In the genomic region with DNA sequence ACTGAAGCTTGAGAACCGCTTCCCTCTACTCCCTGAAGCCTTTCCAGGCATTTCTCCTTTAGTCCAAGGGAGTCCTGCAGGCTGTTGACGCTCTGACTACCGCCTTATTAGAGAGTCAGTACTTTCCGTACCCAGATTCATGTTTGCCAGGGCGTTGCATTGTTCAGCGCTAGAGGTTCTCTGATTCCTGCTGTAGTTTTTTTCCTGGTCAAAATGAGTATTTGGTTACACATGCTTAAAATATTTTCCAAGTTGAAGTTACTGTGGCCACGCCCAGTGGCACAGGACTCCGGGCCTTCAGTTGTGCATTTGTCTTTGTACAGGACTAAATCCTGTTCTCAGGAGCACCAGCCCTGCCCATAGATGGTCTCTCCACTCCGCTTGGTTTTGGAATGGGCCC, we compare ENCODE assay signal across 9 cellular contexts. TPM values are rescaled to one million over a fixed set of nuclear protein-coding genes. Genes with fewer than 3 reads are reported as not detected.
DNase-seq lines count a peak whose midpoint lies in the region; TF ChIP-seq lines count a peak whose summit lies in the region.
"Had no signal": no experiment of that assay in that cellular context is flagged by ENCODE, and none has a peak within 500 bp of the region (broad histone marks: within the 10 kb centered on the region; RNA-seq: fewer than 3 reads in every experiment).

No MANE protein-coding gene starts in this region.

- H3K27ac Mint-ChIP-seq in activated CD4-positive, alpha-beta memory T cell treated with anti-CD3 and anti-CD28 coated beads, Interleukin-2, amount 10 ng/mL, durations not matched to agents 7 days and 5 days, result no peak overlapping the region

- H3K4me3 ChIP-seq in astrocyte of the spinal cord (ENCODE audit: low read depth, low read length) (no peak overlapping the region), uterus (no peak overlapping the region)

- H3K4me1 Mint-ChIP-seq in activated CD4-positive, alpha-beta memory T cell treated with anti-CD3 and anti-CD28 coated beads, Interleukin-2, amount 10 ng/mL, durations not matched to agents 7 days and 5 days, result no peaks in the 10 kb centered on the region

- intact Hi-C loops in uterus (cut with DNase I; ENCODE audit: low total_unique reads), result no loop called here

- H3K36me3 ChIP-seq in uterus, result no peaks in the 10 kb centered on the region

- TF ChIP-seq CTCF in astrocyte of the spinal cord (IDR thresholded peaks at IDR 0.05; ENCODE audit: low read depth, low read length), result no peak
- TF ChIP-seq CTCF in uterus (IDR thresholded peaks at IDR 0.05), result no peak

- TF ChIP-seq POLR2A in uterus (IDR thresholded peaks at IDR 0.05), result peak in 1 of 2 donors; percentile 10

- H3K27me3 ChIP-seq in uterus, result no peaks in the 10 kb centered on the region

- H3K9me3 Mint-ChIP-seq in activated CD4-positive, alpha-beta memory T cell treated with anti-CD3 and anti-CD28 coated beads, Interleukin-2, amount 10 ng/mL, durations not matched to agents 7 days and 5 days, result no peaks in the 10 kb centered on the region

- peak; percentile 6 for DNase-seq in NCI-H82 (lab: John Stamatoyannopoulos, UW)
- DNase-seq in NCI-H82 treated with DMSO at 0.1 percent for 48 hours (lab: John Stamatoyannopoulos, UW; ENCODE audit: unreplicated experiment), result no peak
- DNase-seq in astrocyte of the spinal cord (ENCODE audit: low read depth, low spot score), result peak; percentile 56
- DNase-seq in kidney glomerular epithelial cell (lab: John Stamatoyannopoulos, UW), result peak; percentile 64
- DNase-seq in uterus, result peak in 1 of 2 donors; percentile 33
- DNase-seq in stimulated activated naive CD4-positive, alpha-beta T cell treated with Interleukin-2 at 50 U/mL for 16 hours (lab: John Stamatoyannopoulos, UW), result no peak
- no peak for DNase-seq in activated CD4-positive, CD25-positive, alpha-beta regulatory T cell treated with anti-CD3 and anti-CD28 coated beads, Interleukin-2, amount 50 U/mL, for 72 hours
- DNase-seq in activated CD4-positive, alpha-beta memory T cell treated with anti-CD3 and anti-CD28 coated beads, Interleukin-2, amount 10 ng/mL, durations not matched to agents 7 days and 5 days, result no peak
- DNase-seq: NCI-H446 treated with DMSO at 0.1 percent for 48 hours had no signal

- peak overlapping the region; percentile 39 for H3K27ac ChIP-seq in uterus

- CTCF ChIA-PET in activated CD4-positive, alpha-beta memory T cell treated with anti-CD3 and anti-CD28 coated beads, Interleukin-2, amount 10 ng/mL, durations not matched to agents 7 days and 5 days (lab: Charles Lee), result no interaction called here

- no peaks in the 10 kb centered on the region for H3K36me3 Mint-ChIP-seq in activated CD4-positive, alpha-beta memory T cell treated with anti-CD3 and anti-CD28 coated beads, Interleukin-2, amount 10 ng/mL, durations not matched to agents 7 days and 5 days (ENCODE audit: low read depth)

- POLR2A ChIA-PET in activated CD4-positive, alpha-beta memory T cell treated with anti-CD3 and anti-CD28 coated beads, Interleukin-2, amount 10 ng/mL, durations not matched to agents 7 days and 5 days (lab: Charles Lee), result no interaction called here

- H3K4me1 ChIP-seq in uterus, result peaks cover 0 to 3% of the 10 kb centered on the region in 2 donors

- H3K27me3 Mint-ChIP-seq in activated CD4-positive, alpha-beta memory T cell treated with anti-CD3 and anti-CD28 coated beads, Interleukin-2, amount 10 ng/mL, durations not matched to agents 7 days and 5 days, result no peaks in the 10 kb centered on the region

- H3K9me3 ChIP-seq in uterus, result no peaks in the 10 kb centered on the region

- in situ Hi-C loops in astrocyte of the spinal cord (cut with HindIII; ENCODE audit: low sequenced_read_pairs), result no loop called here

- H3K4me3 Mint-ChIP-seq in activated CD4-positive, alpha-beta memory T cell treated with anti-CD3 and anti-CD28 coated beads, Interleukin-2, amount 10 ng/mL, durations not matched to agents 7 days and 5 days, result no peak overlapping the region

RNA-seq across cellular contexts. Expression of gene MTURN, which starts 7.9 kb away (rescaled TPM):
- total RNA-seq in uterus, result 10 to 100 TPM; 45.1 to 75.9 (median 53.1) TPM
- total RNA-seq in activated CD4-positive, alpha-beta memory T cell treated with anti-CD3 and anti-CD28 coated beads, Interleukin-2, amount 10 ng/mL, durations not matched to agents 7 days and 5 days, result 1 to 10 TPM; 2.3 to 2.7 TPM

Comparison
In these comparisons a context has a peak if more than half of its experiments do, and no peak if none do; other contexts are left out.
1. DNase-seq: peak in NCI-H82 (single experiment), astrocyte of the spinal cord (single experiment) and kidney glomerular epithelial cell (single experiment); none in NCI-H82 treated with DMSO at 0.1 percent for 48 hours (single experiment), stimulated activated naive CD4-positive, alpha-beta T cell treated with Interleukin-2 at 50 U/mL for 16 hours (single experiment), activated CD4-positive, CD25-positive, alpha-beta regulatory T cell treated with anti-CD3 and anti-CD28 coated beads, Interleukin-2, amount 50 U/mL, for 72 hours (single experiment) and activated CD4-positive, alpha-beta memory T cell treated with anti-CD3 and anti-CD28 coated beads, Interleukin-2, amount 10 ng/mL, durations not matched to agents 7 days and 5 days (single experiment).
2. RNA of gene MTURN, which starts 7.9 kb away (total RNA-seq): 45.1 to 75.9 TPM in uterus; 2.3 to 2.7 TPM in activated CD4-positive, alpha-beta memory T cell treated with anti-CD3 and anti-CD28 coated beads, Interleukin-2, amount 10 ng/mL, durations not matched to agents 7 days and 5 days; every median in the first group is over 10 times any median in the second.